Comparison of ENCODE assay signal across 11 cellular contexts in genomic region chr1:151401125-151401788, GRCh38. TPM values are rescaled to one million over a fixed set of nuclear protein-coding genes. Genes with fewer than 3 reads are reported as not detected.
A peak's percentile ranks its signal among the peaks of the same experiment; 100 is the strongest.
DNase-seq lines count a peak whose midpoint lies in the region; ATAC-seq and TF ChIP-seq lines count a peak whose summit lies in the region.
"Had no signal": no experiment of that assay in that cellular context is flagged by ENCODE, and none has a peak within 500 bp of the region (broad histone marks: within the 10 kb centered on the region; RNA-seq: fewer than 3 reads in every experiment).

No MANE protein-coding gene starts in this region.

- peak overlapping the region; percentile 94 for H3K27ac Mint-ChIP-seq in activated naive CD4-positive, alpha-beta T cell treated with anti-CD3 and anti-CD28 coated beads for 36 hours
- peak overlapping the region; percentile 95 to 98 for H3K27ac Mint-ChIP-seq in T-cell
- peak overlapping the region; percentile 97 for H3K27ac Mint-ChIP-seq in stimulated activated memory B cell treated with anti-CD40 and anti-IgM and Interleukin-4, amounts not matched to agents 10 μg/mL and 1 μg/mL and 100 μg/mL, for 72 hours

- peak overlapping the region; percentile 84 for H3K4me3 Mint-ChIP-seq in activated naive CD4-positive, alpha-beta T cell treated with anti-CD3 and anti-CD28 coated beads for 36 hours
- peak overlapping the region; percentile 89 to 100 (median 97) for H3K4me3 Mint-ChIP-seq in T-cell
- peak overlapping the region; percentile 95 for H3K4me3 Mint-ChIP-seq in stimulated activated memory B cell treated with anti-CD40 and anti-IgM and Interleukin-4, amounts not matched to agents 10 μg/mL and 1 μg/mL and 100 μg/mL, for 72 hours

- no peak for DNase-seq in activated naive CD4-positive, alpha-beta T cell treated with anti-CD3 and anti-CD28 coated beads for 36 hours
- DNase-seq in activated naive CD4-positive, alpha-beta T cell treated with anti-CD3 and anti-CD28 coated beads, Interleukin-2, amount 50 U/mL, for 16 hours: no peak
- DNase-seq in T-cell (no peak), fibroblast of mammary gland (ENCODE audit: low read depth) (peak; percentile 10), NCI-H187 (lab: John Stamatoyannopoulos, UW) (no peak)
- DNase-seq: Kasumi-1, upper lobe of right lung had no signal

- no peaks in the 10 kb centered on the region for H3K9me3 Mint-ChIP-seq in activated naive CD4-positive, alpha-beta T cell treated with anti-CD3 and anti-CD28 coated beads for 36 hours
- H3K9me3 Mint-ChIP-seq in T-cell: no peaks in the 10 kb centered on the region
- no peaks in the 10 kb centered on the region for H3K9me3 Mint-ChIP-seq in stimulated activated memory B cell treated with anti-CD40 and anti-IgM and Interleukin-4, amounts not matched to agents 10 μg/mL and 1 μg/mL and 100 μg/mL, for 72 hours

- H3K27me3 Mint-ChIP-seq in activated naive CD4-positive, alpha-beta T cell treated with anti-CD3 and anti-CD28 coated beads for 36 hours (ENCODE audit: low read depth): no peaks in the 10 kb centered on the region
- H3K27me3 Mint-ChIP-seq in T-cell: no peaks in the 10 kb centered on the region
- no peaks in the 10 kb centered on the region for H3K27me3 Mint-ChIP-seq in stimulated activated memory B cell treated with anti-CD40 and anti-IgM and Interleukin-4, amounts not matched to agents 10 μg/mL and 1 μg/mL and 100 μg/mL, for 72 hours

- H3K36me3 Mint-ChIP-seq in activated naive CD4-positive, alpha-beta T cell treated with anti-CD3 and anti-CD28 coated beads for 36 hours (ENCODE audit: low read depth): peaks cover 45% of the 10 kb centered on the region
- H3K36me3 Mint-ChIP-seq in T-cell: peaks cover 47% of the 10 kb centered on the region
- peaks cover 48% of the 10 kb centered on the region for H3K36me3 Mint-ChIP-seq in stimulated activated memory B cell treated with anti-CD40 and anti-IgM and Interleukin-4, amounts not matched to agents 10 μg/mL and 1 μg/mL and 100 μg/mL, for 72 hours

- H3K4me3 ChIP-seq in fibroblast of mammary gland (ENCODE audit: control insufficient read depth, low read depth, low read length): no peak overlapping the region
- H3K4me3 ChIP-seq: lung had no signal

- peaks cover 26% of the 10 kb centered on the region for H3K4me1 Mint-ChIP-seq in activated naive CD4-positive, alpha-beta T cell treated with anti-CD3 and anti-CD28 coated beads for 36 hours (ENCODE audit: low read depth)
- peaks cover 28 to 32% (median 32%) of the 10 kb centered on the region in 3 donors for H3K4me1 Mint-ChIP-seq in T-cell
- H3K4me1 Mint-ChIP-seq in stimulated activated memory B cell treated with anti-CD40 and anti-IgM and Interleukin-4, amounts not matched to agents 10 μg/mL and 1 μg/mL and 100 μg/mL, for 72 hours: peaks cover 22% of the 10 kb centered on the region

- CTCF ChIA-PET in activated naive CD4-positive, alpha-beta T cell treated with anti-CD3 and anti-CD28 coated beads for 36 hours (lab: Charles Lee): interaction anchor here (1.2 kb wide), 1 partner anchor 56 kb away, joined by 3 read pairs; no protein-coding TSS in a partner anchor
- CTCF ChIA-PET in T-cell (lab: Charles Lee): interaction anchor here in 1 of 2 donors (1.3 kb wide), 1 partner anchor 60 kb away, joined by 4 read pairs; no protein-coding TSS in a partner anchor

- POLR2A ChIA-PET in T-cell (lab: Charles Lee): interaction anchor here in 1 of 2 donors (0.6 to 0.7 kb wide), 2 partner anchors 10 to 36 kb away, joined by 3 to 4 read pairs; no protein-coding TSS in a partner anchor

- TF ChIP-seq CTCF in fibroblast of mammary gland (conservative IDR thresholded peaks at IDR 0.05; ENCODE audit: control insufficient read depth, insufficient read depth, low read depth, low read length): no peak

- ATAC-seq in T-cell (replicated peaks in 1 of 4) (no peak), HG02798 (IDR thresholded peaks at IDR 0.05; ENCODE audit: poor library complexity, unreplicated experiment) (no peak), GM21786 (IDR thresholded peaks at IDR 0.05; ENCODE audit: unreplicated experiment) (no peak)
- ATAC-seq in stimulated activated memory B cell treated with anti-CD40 and anti-IgM and Interleukin-4, amounts not matched to agents 10 μg/mL and 1 μg/mL and 100 μg/mL, for 72 hours: no peak
- ATAC-seq: upper lobe of right lung had no signal

- intact Hi-C loops in activated naive CD4-positive, alpha-beta T cell treated with anti-CD3 and anti-CD28 coated beads for 36 hours (cut with micrococcal nuclease): no loop called here

RNA-seq across cellular contexts. Expression of gene PSMB4, which starts 1.9 kb away (rescaled TPM):
- total RNA-seq in activated naive CD4-positive, alpha-beta T cell treated with anti-CD3 and anti-CD28 coated beads for 36 hours: 100 to 1,000 TPM; 394 to 398 TPM
- total RNA-seq in T-cell: 100 to 1,000 TPM; 221 to 283 (median 232) TPM

RNA-seq across cellular contexts. Expression of gene SELENBP1, which starts 28.8 kb away (rescaled TPM):
- total RNA-seq in activated naive CD4-positive, alpha-beta T cell treated with anti-CD3 and anti-CD28 coated beads for 36 hours: not detected
- 1 to 10 TPM in 1 of 5 donors, under 1 TPM in 2, not detected in 2; 0.72 to 1.2 (median 0.93) TPM for total RNA-seq in T-cell

RNA-seq across cellular contexts. Expression of gene RFX5, which starts 54.2 kb away (rescaled TPM):
- 10 to 100 TPM; 62.3 to 63.4 TPM for total RNA-seq in activated naive CD4-positive, alpha-beta T cell treated with anti-CD3 and anti-CD28 coated beads for 36 hours
- 10 to 100 TPM; 50.3 to 79.8 (median 70.2) TPM for total RNA-seq in T-cell

RNA-seq across cellular contexts. Expression of gene POGZ, which starts 58.0 kb away (rescaled TPM):
- total RNA-seq in activated naive CD4-positive, alpha-beta T cell treated with anti-CD3 and anti-CD28 coated beads for 36 hours: 10 to 100 TPM; 69.7 to 73.7 TPM
- total RNA-seq in T-cell: 100 to 1,000 TPM in 2 of 5 donors, 10 to 100 TPM in 3; 93.8 to 133 (median 96.7) TPM
